ENCODE assay signal across 22 cellular contexts in the genomic region with DNA sequence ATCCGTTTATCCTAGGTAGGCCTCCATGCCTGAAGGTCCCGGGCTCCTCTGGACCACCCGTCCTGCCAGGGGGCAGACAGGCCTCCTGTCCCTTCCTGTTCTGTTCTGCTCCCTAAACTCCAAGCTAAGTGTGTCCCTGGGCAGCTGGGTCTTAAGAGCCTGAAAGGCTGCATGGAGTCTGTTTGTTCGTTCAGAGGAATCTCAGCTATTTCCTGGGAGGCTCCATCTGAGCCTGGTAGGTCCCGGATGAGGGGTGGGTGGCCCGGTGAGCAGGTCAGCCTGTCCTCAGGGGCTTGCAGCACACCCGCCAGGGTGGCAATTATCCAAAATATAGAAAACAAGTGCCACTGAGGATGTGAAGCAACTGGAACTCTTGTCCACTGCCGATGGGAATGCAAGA. TPM values are rescaled to one million over a fixed set of nuclear protein-coding genes. Genes with fewer than 3 reads are reported as not detected.
A peak's percentile ranks its signal among the peaks of the same experiment; 100 is the strongest.
DNase-seq lines count a peak whose midpoint lies in the region; ATAC-seq, FAIRE-seq and TF ChIP-seq lines count a peak whose summit lies in the region.
"Had no signal": no experiment of that assay in that cellular context is flagged by ENCODE, and none has a peak within 500 bp of the region (broad histone marks: within the 10 kb centered on the region; RNA-seq: fewer than 3 reads in every experiment).

No MANE protein-coding gene starts in this region.

- ATAC-seq in lower lobe of right lung (peak; percentile 55 to 84), upper lobe of right lung (peak; percentile 89), HG03442 (IDR thresholded peaks at IDR 0.05; ENCODE audit: unreplicated experiment) (no peak)
- ATAC-seq: gastroesophageal sphincter had no signal

- intact Hi-C loops in lower lobe of right lung (cut with DNase I) = no loop called here
- intact Hi-C loops in upper lobe of right lung (cut with DNase I) = no loop called here

- H3K27ac ChIP-seq in astrocyte (ENCODE audit: low read depth, low read length) (no peak overlapping the region), lower lobe of right lung (peak overlapping the region; percentile 47), upper lobe of right lung (no peak overlapping the region)
- H3K27ac ChIP-seq: BLaER1, epithelial cell of prostate, gastroesophageal sphincter, left ventricle myocardium inferior, parathyroid adenoma, WERI-Rb-1 had no signal

- H3K9ac ChIP-seq in astrocyte (ENCODE audit: low read length) = no peak overlapping the region
- H3K9ac ChIP-seq: BLaER1, parathyroid adenoma had no signal

- FAIRE-seq in astrocyte (lab: Jason Lieb, UNC) = no peak
- FAIRE-seq: GM12892 had no signal

- H3K27me3 Mint-ChIP-seq in HFFc6 (ENCODE audit: insufficient read depth) = peaks cover 9% of the 10 kb centered on the region
- peaks cover 5% of the 10 kb centered on the region for H3K27me3 Mint-ChIP-seq in astrocyte (ENCODE audit: low read depth, unreplicated experiment)

- H3K27me3 ChIP-seq in astrocyte (ENCODE audit: insufficient read depth, low read length) = peaks cover 2% of the 10 kb centered on the region
- no peaks in the 10 kb centered on the region for H3K27me3 ChIP-seq in lower lobe of right lung (ENCODE audit: low read depth)
- H3K27me3 ChIP-seq in upper lobe of right lung = no peaks in the 10 kb centered on the region
- H3K27me3 ChIP-seq: gastroesophageal sphincter had no signal

- no peak overlapping the region for H3K4me3 ChIP-seq in astrocyte (ENCODE audit: insufficient read depth, low read depth, low read length)
- H3K4me3 ChIP-seq in lower lobe of right lung = no peak overlapping the region
- no peak overlapping the region for H3K4me3 ChIP-seq in upper lobe of right lung
- H3K4me3 ChIP-seq: BLaER1, gastroesophageal sphincter had no signal

- H3K79me2 ChIP-seq in astrocyte (ENCODE audit: insufficient read depth, low read length) = no peaks in the 10 kb centered on the region
- H3K79me2 ChIP-seq: parathyroid adenoma had no signal

- H3K27ac Mint-ChIP-seq in HFFc6 (peak overlapping the region; percentile 16; the same call in 1 of the 2 replicates), astrocyte (ENCODE audit: unreplicated experiment) (no peak overlapping the region)

- H3K4me3 Mint-ChIP-seq in HFFc6 (no peak overlapping the region), astrocyte (ENCODE audit: unreplicated experiment) (peak overlapping the region; percentile 54)

- H3K9me3 ChIP-seq in astrocyte (ENCODE audit: insufficient read depth, low read depth, low read length) (no peaks in the 10 kb centered on the region), lower lobe of right lung (no peaks in the 10 kb centered on the region), upper lobe of right lung (no peaks in the 10 kb centered on the region)
- H3K9me3 ChIP-seq: BLaER1, gastroesophageal sphincter, left ventricle myocardium inferior had no signal

- no peak overlapping the region for H2AFZ ChIP-seq in astrocyte (ENCODE audit: low read depth, low read length)
- H2AFZ ChIP-seq: parathyroid adenoma had no signal

- DNase-seq in HFFc6 = no peak
- no peak for DNase-seq in astrocyte (ENCODE audit: low read depth)
- peak; percentile 60 for DNase-seq in lower lobe of right lung
- no peak for DNase-seq in upper lobe of right lung
- DNase-seq in NCI-H2029 treated with DMSO at 0.1 percent for 48 hours (lab: John Stamatoyannopoulos, UW) = no peak
- DNase-seq in NOMO-1 treated with DMSO at 0.1 percent for 48 hours (lab: John Stamatoyannopoulos, UW; ENCODE audit: unreplicated experiment) = no peak
- DNase-seq: activated CD4-positive, alpha-beta T cell treated with anti-CD3 and anti-CD28 coated beads, Interleukin-2, amount 50 U/mL, for 48 hours; activated naive CD4-positive, alpha-beta T cell treated with anti-CD3 and anti-CD28 coated beads, Interleukin-2, amount 50 U/mL, for 16 hours; activated T-cell treated with anti-CD3 and anti-CD28 coated beads, Interleukin-2, amount 50 U/mL, for 1 hour; left ventricle myocardium inferior; MM.1S; NCI-H1930; NCI-H446; stimulated activated CD4-positive, alpha-beta T cell treated with anti-CD3 and anti-CD28 coated beads, Interleukin-4, amount 100 ng/mL, for 1 hour; T-helper 1 cell; WERI-Rb-1 had no signal

- peaks cover 7% of the 10 kb centered on the region for H3K4me1 ChIP-seq in astrocyte (ENCODE audit: insufficient read depth, low read length)
- H3K4me1 ChIP-seq in lower lobe of right lung = peaks cover 10% of the 10 kb centered on the region
- H3K4me1 ChIP-seq in upper lobe of right lung = peaks cover 8% of the 10 kb centered on the region
- H3K4me1 ChIP-seq: gastroesophageal sphincter, parathyroid adenoma had no signal

- no peaks in the 10 kb centered on the region for H4K20me1 ChIP-seq in astrocyte (ENCODE audit: insufficient read depth, low read length)
- H4K20me1 ChIP-seq: BLaER1 had no signal

- H3K4me2 ChIP-seq in astrocyte (ENCODE audit: low read length) = peak overlapping the region; percentile 18
- H3K4me2 ChIP-seq: BLaER1 had no signal

- H3K36me3 Mint-ChIP-seq in HFFc6 (ENCODE audit: low read depth) (no peaks in the 10 kb centered on the region), astrocyte (ENCODE audit: low read depth, unreplicated experiment) (no peaks in the 10 kb centered on the region)

- H3K4me1 Mint-ChIP-seq in HFFc6 (ENCODE audit: low read depth) (peaks cover 7% of the 10 kb centered on the region), astrocyte (ENCODE audit: low read depth, unreplicated experiment) (peaks cover 5% of the 10 kb centered on the region)

- TF ChIP-seq CTCF in HFFc6 (IDR thresholded peaks at IDR 0.05) = no peak
- no peak for TF ChIP-seq CTCF in astrocyte (IDR thresholded peaks at IDR 0.05; ENCODE audit: insufficient read depth, low read depth, low read length)
- no peak for TF ChIP-seq CTCF in lower lobe of right lung (IDR thresholded peaks at IDR 0.05)
- TF ChIP-seq CTCF in upper lobe of right lung (IDR thresholded peaks at IDR 0.05) = no peak

- H3K9me3 Mint-ChIP-seq in HFFc6 (no peaks in the 10 kb centered on the region), astrocyte (ENCODE audit: unreplicated experiment) (no peaks in the 10 kb centered on the region)

- H3K36me3 ChIP-seq in astrocyte (ENCODE audit: insufficient read depth, low read length) (no peaks in the 10 kb centered on the region), lower lobe of right lung (no peaks in the 10 kb centered on the region), upper lobe of right lung (no peaks in the 10 kb centered on the region)
- H3K36me3 ChIP-seq: BLaER1, gastroesophageal sphincter, left ventricle myocardium inferior, WERI-Rb-1 had no signal

RNA-seq across cellular contexts. Expression of a gene that starts 12.6 kb away (rescaled TPM):
- total RNA-seq in HFFc6 (2021; fragmentation: NEBNext Ultra II Directional; extraction: Animal tissue kit (Norgen Biotek cat#: 25700)) = over 10,000 TPM in 3 of 6 experiments, 1,000 to 10,000 TPM in 3; 7,891 to 11,135 (median 9,908) TPM
- total RNA-seq in astrocyte = 7,049 and 7,369 TPM in 2 replicates
- 1,821 TPM for total RNA-seq in lower lobe of right lung
- 2,193 TPM for total RNA-seq in upper lobe of right lung

RNA-seq across cellular contexts. Expression of a gene that starts 28.2 kb away (rescaled TPM):
- total RNA-seq in HFFc6 (2021; fragmentation: NEBNext Ultra II Directional; extraction: Animal tissue kit (Norgen Biotek cat#: 25700)) = 1 to 10 TPM in 3 of 6 experiments, under 1 TPM in 3; 0.71 to 1.4 (median 0.99) TPM
- total RNA-seq in astrocyte = 5.6 and 8.0 TPM in 2 replicates
- total RNA-seq in lower lobe of right lung = 3.3 TPM
- 3.6 TPM for total RNA-seq in upper lobe of right lung

RNA-seq across cellular contexts. Expression of a gene that starts 52.1 kb away (rescaled TPM):
- total RNA-seq in HFFc6 (2021; fragmentation: NEBNext Ultra II Directional; extraction: Animal tissue kit (Norgen Biotek cat#: 25700)) = 10 to 100 TPM; 21.9 to 27.7 (median 23.9) TPM
- total RNA-seq in astrocyte (35.8 and 38.9 TPM in 2 replicates), lower lobe of right lung (26.0 TPM), upper lobe of right lung (27.3 TPM)
